ENCODE assay signal across 12 cellular contexts in the genomic region with DNA sequence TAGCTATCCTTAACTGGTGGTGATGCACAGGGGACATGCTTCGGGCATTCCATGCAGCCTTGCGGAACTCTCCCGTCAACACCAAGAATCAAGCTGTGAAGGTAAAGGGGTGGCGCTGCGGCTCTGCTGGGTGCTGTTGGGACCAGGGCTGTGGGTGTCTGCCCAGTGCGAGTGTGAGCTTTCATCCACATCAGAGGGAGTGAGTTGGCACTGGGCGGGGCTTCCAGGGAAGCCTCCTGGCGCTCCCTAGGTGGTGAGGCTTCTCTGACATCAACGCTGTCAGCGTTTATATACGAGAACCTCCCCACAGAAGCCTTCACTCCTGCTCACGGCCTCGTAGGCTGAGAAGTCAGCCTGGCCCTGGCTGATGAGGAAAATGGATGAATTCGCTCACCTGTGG. TPM values are rescaled to one million over a fixed set of nuclear protein-coding genes. Genes with fewer than 3 reads are reported as not detected.
DNase-seq lines count a peak whose midpoint lies in the region; ATAC-seq and TF ChIP-seq lines count a peak whose summit lies in the region.
"Had no signal": no experiment of that assay in that cellular context is flagged by ENCODE, and none has a peak within 500 bp of the region (broad histone marks: within the 10 kb centered on the region; RNA-seq: fewer than 3 reads in every experiment).

No MANE protein-coding gene starts in this region.

- H3K9me3 ChIP-seq in CD8-positive, alpha-beta T cell (ENCODE audit: low read length) = no peaks in the 10 kb centered on the region
- H3K9me3 ChIP-seq: Caco-2 had no signal

- POLR2A ChIA-PET in CD8-positive, alpha-beta T cell (lab: Charles Lee) = interaction anchor here (0.9 to 1.0 kb wide), 2 partner anchors 10 to 103 kb away, joined by 3 read pairs; a partner anchor contains a TSS

- TF ChIP-seq CTCF in CD8-positive, alpha-beta T cell (IDR thresholded peaks at IDR 0.05) = no peak

- no peaks in the 10 kb centered on the region for H3K27me3 Mint-ChIP-seq in CD8-positive, alpha-beta T cell (ENCODE audit: low read depth)
- no peaks in the 10 kb centered on the region for H3K27me3 Mint-ChIP-seq in IgD-negative memory B cell
- no peaks in the 10 kb centered on the region for H3K27me3 Mint-ChIP-seq in naive B cell

- H3K36me3 Mint-ChIP-seq in CD8-positive, alpha-beta T cell = peaks cover 76% of the 10 kb centered on the region
- H3K36me3 Mint-ChIP-seq in IgD-negative memory B cell (peaks cover 5% of the 10 kb centered on the region), naive B cell (peaks cover 12 to 25% of the 10 kb centered on the region in 2 donors)

- no peak overlapping the region for H3K4me3 ChIP-seq in CD8-positive, alpha-beta T cell (ENCODE audit: low read depth, low read length)

- H3K4me3 Mint-ChIP-seq in CD8-positive, alpha-beta T cell = peak overlapping the region; percentile 10
- peak overlapping the region in 1 of 4 donors; percentile 97 for H3K4me3 Mint-ChIP-seq in IgD-negative memory B cell
- peak overlapping the region in 6 of 8 donors; percentile 1 to 95 (median 81) for H3K4me3 Mint-ChIP-seq in naive B cell

- no peaks in the 10 kb centered on the region for H3K27me3 ChIP-seq in CD8-positive, alpha-beta T cell (ENCODE audit: insufficient read depth, low read length)

- H3K27ac ChIP-seq in CD8-positive, alpha-beta T cell (ENCODE audit: low read depth, low read length) = no peak overlapping the region

- H3K4me1 Mint-ChIP-seq in CD8-positive, alpha-beta T cell (ENCODE audit: low read depth) = peaks cover 45% of the 10 kb centered on the region
- H3K4me1 Mint-ChIP-seq in IgD-negative memory B cell (peaks cover 33 to 39% (median 33%) of the 10 kb centered on the region in 3 donors), naive B cell (peaks cover 47 to 55% (median 51%) of the 10 kb centered on the region in 3 donors)

- DNase-seq in CD8-positive, alpha-beta T cell = peak in 3 of 7 experiments; percentile 22 to 60 (median 43)
- peak; percentile 33 for DNase-seq in activated gamma-delta T cell treated with anti-CD3 and anti-CD28 coated beads, Interleukin-2, amount 50 U/mL, for 16 hours (ENCODE audit: low read depth)
- DNase-seq in naive B cell (no peak), medulla oblongata (ENCODE audit: extremely low spot score) (no peak)
- DNase-seq in effector CD8-positive, alpha-beta T cell (lab: John Stamatoyannopoulos, UW) = no peak
- DNase-seq: Caco-2, NCI-H1048, NCI-H524 treated with DMSO at 0.1 percent for 48 hours, SHP77 had no signal

- H3K9me3 Mint-ChIP-seq in CD8-positive, alpha-beta T cell = no peaks in the 10 kb centered on the region
- H3K9me3 Mint-ChIP-seq in IgD-negative memory B cell (no peaks in the 10 kb centered on the region), naive B cell (no peaks in the 10 kb centered on the region)

- peak overlapping the region; percentile 82 for H3K27ac Mint-ChIP-seq in CD8-positive, alpha-beta T cell
- H3K27ac Mint-ChIP-seq in IgD-negative memory B cell (peak overlapping the region in 2 of 3 donors; percentile 53 to 97), naive B cell (peak overlapping the region in 3 of 6 donors; percentile 62 to 96 (median 92))

- CTCF ChIA-PET in CD8-positive, alpha-beta T cell (lab: Charles Lee) = interaction anchor here (1.2 to 6.8 kb wide), 3 partner anchors 16 to 20 kb away, joined by 3 to 40 read pairs (median 7); a partner anchor contains a TSS

- H3K36me3 ChIP-seq in CD8-positive, alpha-beta T cell (ENCODE audit: insufficient read depth, low read length) = peaks cover 53% of the 10 kb centered on the region

- H3K4me1 ChIP-seq in CD8-positive, alpha-beta T cell (ENCODE audit: insufficient read depth, low read length) = peaks cover 44% of the 10 kb centered on the region

- peak; percentile 13 for ATAC-seq in CD8-positive, alpha-beta T cell
- ATAC-seq in naive B cell (ENCODE audit: low read depth in 2 of 2) (no peak), GM19023 (IDR thresholded peaks at IDR 0.05; ENCODE audit: unreplicated experiment) (no peak)

- intact Hi-C loops in CD8-positive, alpha-beta T cell (cut with DNase I, micrococcal nuclease) = no loop called here

RNA-seq across cellular contexts. Expression of a gene that starts 11.7 kb away (rescaled TPM):
- 10 to 100 TPM; 43.2 to 45.5 TPM for total RNA-seq in CD8-positive, alpha-beta T cell
- polyA plus RNA-seq in IgD-negative memory B cell (92.7 TPM), naive B cell (ENCODE audit: low read depth in 6 of 6) (10 to 100 TPM; 44.1 to 71.6 (median 58.0) TPM)

RNA-seq across cellular contexts. Expression of a gene that starts 11.9 kb away (rescaled TPM):
- total RNA-seq in CD8-positive, alpha-beta T cell = 1,000 to 10,000 TPM; 1,798 to 1,805 TPM
- 2,381 TPM for polyA plus RNA-seq in IgD-negative memory B cell
- polyA plus RNA-seq in naive B cell (ENCODE audit: low read depth in 6 of 6) = 1,000 to 10,000 TPM; 1,156 to 2,054 (median 1,907) TPM

RNA-seq across cellular contexts. Expression of a gene that starts 20.4 kb away (rescaled TPM):
- not detected for total RNA-seq in CD8-positive, alpha-beta T cell
- not detected for polyA plus RNA-seq in IgD-negative memory B cell
- polyA plus RNA-seq in naive B cell (ENCODE audit: low read depth in 6 of 6) = not detected
- total RNA-seq: Caco-2, mononuclear cell had no signal
